37 cellular contexts compared by ENCODE assay signal in the genomic region with DNA sequence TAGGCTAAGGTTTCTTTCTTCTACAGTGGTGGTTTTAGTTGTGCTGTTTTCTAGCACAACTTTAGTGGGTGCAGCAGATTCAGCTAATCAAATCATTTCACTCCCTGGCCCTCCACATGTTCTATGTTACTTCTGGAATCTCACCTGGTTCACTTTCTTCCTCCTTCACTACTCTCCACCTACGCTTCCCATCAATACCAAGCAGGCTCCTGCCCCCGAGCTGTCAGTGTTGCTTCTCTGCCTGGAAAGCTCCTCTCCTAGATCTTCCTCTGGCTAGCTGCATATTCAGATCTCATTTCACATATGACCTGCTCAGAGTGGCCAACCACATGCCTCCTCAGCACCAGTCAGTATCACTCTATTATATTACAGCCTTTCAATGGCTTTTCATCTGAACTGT. TPM values are rescaled to one million over a fixed set of nuclear protein-coding genes. Genes with fewer than 3 reads are reported as not detected.
"Had no signal": no experiment of that assay in that cellular context is flagged by ENCODE, and none has a peak within 500 bp of the region (broad histone marks: within the 10 kb centered on the region; RNA-seq: fewer than 3 reads in every experiment).

No MANE protein-coding gene starts in this region.

- H3K27me3 ChIP-seq: MG63 had no signal

- H3K27ac ChIP-seq: KMS-11 had no signal

- DNase-seq: Karpas-422, Kasumi-1, KBM-7, KG1, MG63, MM.1S, MV-4-11, NCI-H1048, NCI-H1092, NCI-H1092 treated with DMSO at 0.1 percent for 48 hours, NCI-H1105, NCI-H1105 treated with DMSO at 0.1 percent for 48 hours, NCI-H1417, NCI-H1417 treated with DMSO at 0.1 percent for 48 hours, NCI-H1436, NCI-H1436 treated with DMSO at 0.1 percent for 48 hours, NCI-H146, NCI-H1694, NCI-H1694 treated with DMSO at 0.1 percent for 48 hours, NCI-H187, NCI-H187 treated with DMSO at 0.1 percent for 48 hours, NCI-H1930, NCI-H2029, NCI-H2029 treated with DMSO at 0.1 percent for 48 hours, NCI-H2081, NCI-H2081 treated with DMSO at 0.1 percent for 48 hours, NCI-H2107, NCI-H2171, NCI-H2171 treated with DMSO at 0.1 percent for 48 hours, NCI-H2227 treated with DMSO at 0.1 percent for 48 hours, NCI-H226, NCI-H345, NCI-H446, NCI-H446 treated with DMSO at 0.1 percent for 48 hours had no signal

- H3K36me3 ChIP-seq: MG63 had no signal

- H3K4me3 ChIP-seq: MG63 had no signal

RNA-seq across cellular contexts. Expression of a gene that starts 19.6 kb away (rescaled TPM):
- total RNA-seq: M059J, MCF 10A had no signal
